25 cellular contexts compared by ENCODE assay signal in genomic region chr2:239173301-239173700, GRCh38.
"Had no signal": no experiment of that assay in that cellular context is flagged by ENCODE, and none has a peak within 500 bp of the region (broad histone marks: within the 10 kb centered on the region; RNA-seq: fewer than 3 reads in every experiment).

No MANE protein-coding gene starts in this region.

- H3K36me3 ChIP-seq: breast epithelium, cardiac muscle cell had no signal

- H3K27me3 ChIP-seq: ascending aorta, breast epithelium, cardiac muscle cell, dorsolateral prefrontal cortex, heart left ventricle had no signal

- DNase-seq: activated CD4-positive, alpha-beta memory T cell treated with anti-CD3 and anti-CD28 coated beads for 36 hours; activated CD4-positive, alpha-beta T cell treated with anti-CD3 and anti-CD28 coated beads for 36 hours; activated CD4-positive, alpha-beta T cell treated with anti-CD3 and anti-CD28 coated beads, Interleukin-2, amount 10 ng/mL, durations not matched to agents 24 days and 14 days; activated CD4-positive, CD25-positive, alpha-beta regulatory T cell; activated CD4-positive, CD25-positive, alpha-beta regulatory T cell treated with anti-CD3 and anti-CD28 coated beads, Interleukin-2, amount 50 U/mL, for 72 hours; activated CD8-positive, alpha-beta memory T cell treated with anti-CD3 and anti-CD28 coated beads, Interleukin-2, amount 10 ng/mL, durations not matched to agents 7 days and 5 days; activated CD8-positive, alpha-beta memory T cell treated with anti-CD3 and anti-CD28 coated beads, Interleukin-2, amount 50 U/mL, for 4 hours; activated CD8-positive, alpha-beta T cell treated with anti-CD3 and anti-CD28 coated beads, Interleukin-2, amount 10 ng/mL, durations not matched to agents 7 days and 5 days; activated effector memory CD4-positive, alpha-beta T cell treated with anti-CD3 and anti-CD28 coated beads, Interleukin-2, amount 50 U/mL, for 16 hours; activated naive CD4-positive, alpha-beta T cell treated with anti-CD3 and anti-CD28 coated beads for 36 hours; activated naive CD8-positive, alpha-beta T cell treated with anti-CD3 and anti-CD28 coated beads for 36 hours; activated naive CD8-positive, alpha-beta T cell treated with anti-CD3 and anti-CD28 coated beads, Interleukin-2, amount 50 U/mL, for 24 hours; activated T-cell treated with anti-CD3 and anti-CD28 coated beads, Interleukin-2, amount 50 U/mL, for 1 hour; central memory CD4-positive, alpha-beta T cell; cerebellar nuclear complex; dorsolateral prefrontal cortex; effector memory CD4-positive, alpha-beta T cell; endodermal cell; foreskin fibroblast; glutamatergic neuron; heart left ventricle had no signal

- H3K4me1 ChIP-seq: ascending aorta, breast epithelium had no signal

- H3K4me3 ChIP-seq: ascending aorta, breast epithelium, cardiac muscle cell, coronary artery, dorsolateral prefrontal cortex, heart left ventricle had no signal

- H3K27ac ChIP-seq: ascending aorta, breast epithelium, cardiac muscle cell, coronary artery, dorsolateral prefrontal cortex, heart left ventricle had no signal
